Comparison of ENCODE assay signal across 8 cellular contexts in the genomic region with DNA sequence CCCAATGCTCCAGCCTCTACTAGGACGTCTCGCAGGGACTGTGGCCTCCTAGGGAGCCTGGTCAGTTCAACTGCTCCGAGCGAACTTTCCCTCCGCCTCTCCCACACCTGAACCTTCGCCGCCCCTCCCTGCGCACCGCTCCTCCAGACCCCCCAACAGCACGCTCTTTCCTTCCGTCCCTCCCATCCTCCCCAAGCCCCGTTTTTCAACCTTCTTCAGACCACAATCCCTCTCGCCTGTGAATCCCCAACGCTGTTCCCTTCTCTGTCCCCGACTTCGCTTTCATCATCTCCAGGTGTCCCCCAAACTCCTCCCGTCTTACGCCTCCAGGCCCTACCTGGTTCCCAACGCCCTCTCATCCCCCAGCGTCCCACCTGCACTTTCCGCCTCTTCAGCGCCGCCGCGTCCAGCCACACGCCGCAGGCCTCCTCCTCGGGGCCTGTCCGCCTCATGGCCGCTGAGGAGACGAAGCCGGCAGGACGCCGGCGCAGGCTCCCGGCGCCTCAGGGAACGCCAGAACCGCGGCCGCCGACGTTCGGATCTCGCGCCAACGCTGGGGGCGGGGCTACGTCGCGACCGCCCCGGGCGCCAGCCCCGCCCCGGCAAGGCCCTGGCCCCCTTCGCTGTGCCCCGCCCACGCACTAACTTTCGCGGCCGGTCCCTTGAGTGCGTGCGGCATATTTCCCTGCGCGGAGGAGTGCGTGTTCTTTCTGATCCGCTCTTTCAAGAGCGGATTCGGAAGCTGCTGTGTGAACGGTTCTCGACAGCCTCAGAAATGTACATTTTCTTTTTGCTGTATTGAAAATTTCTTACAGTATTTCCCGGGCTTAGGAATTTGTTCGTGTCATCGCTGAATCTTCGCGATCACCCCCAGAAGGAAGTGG. TPM values are rescaled to one million over a fixed set of nuclear protein-coding genes. Genes with fewer than 3 reads are reported as not detected.
A peak's percentile ranks its signal among the peaks of the same experiment; 100 is the strongest.
DNase-seq lines count a peak whose midpoint lies in the region; ATAC-seq and TF ChIP-seq lines count a peak whose summit lies in the region.

A gene with protein sequence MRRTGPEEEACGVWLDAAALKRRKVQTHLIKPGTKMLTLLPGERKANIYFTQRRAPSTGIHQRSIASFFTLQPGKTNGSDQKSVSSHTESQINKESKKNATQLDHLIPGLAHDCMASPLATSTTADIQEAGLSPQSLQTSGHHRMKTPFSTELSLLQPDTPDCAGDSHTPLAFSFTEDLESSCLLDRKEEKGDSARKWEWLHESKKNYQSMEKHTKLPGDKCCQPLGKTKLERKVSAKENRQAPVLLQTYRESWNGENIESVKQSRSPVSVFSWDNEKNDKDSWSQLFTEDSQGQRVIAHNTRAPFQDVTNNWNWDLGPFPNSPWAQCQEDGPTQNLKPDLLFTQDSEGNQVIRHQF (minus strand): TSS at position 552 of the 884 bp plus-strand sequence. CDS start 100 bp downstream, at position 452.

- H3K36me3 Mint-ChIP-seq in stimulated activated naive CD8-positive, alpha-beta T cell treated with anti-CD3 and anti-CD28 coated beads, Interleukin-15, Interleukin-2, amounts not matched to agents 100 ng/mL and 50 ng/mL, for 24 hours (ENCODE audit: low read depth), result peaks cover 9% of the 10 kb centered on the region

- no peaks in the 10 kb centered on the region for H3F3A ChIP-seq in neural cell (ENCODE audit: insufficient read depth, low read length, poor library complexity, severe bottlenecking)

- H3K4me3 ChIP-seq in Karpas-422 (ENCODE audit: low read length) (peak within 1 kb of the TSS; percentile 74), neural cell (ENCODE audit: low read length) (peak within 1 kb of the TSS; percentile 82)

- TF ChIP-seq CTCF in neural cell (IDR thresholded peaks at IDR 0.05; ENCODE audit: poor library complexity, severe bottlenecking), result no peak

- ATAC-seq in GM21723 (IDR thresholded peaks at IDR 0.05; ENCODE audit: unreplicated experiment), result peak; percentile 90

- no peaks in the 10 kb centered on the region for H3K27me3 Mint-ChIP-seq in stimulated activated naive CD8-positive, alpha-beta T cell treated with anti-CD3 and anti-CD28 coated beads, Interleukin-15, Interleukin-2, amounts not matched to agents 100 ng/mL and 50 ng/mL, for 24 hours

- peak within 1 kb of the TSS; percentile 91 for H3K27ac Mint-ChIP-seq in stimulated activated naive CD8-positive, alpha-beta T cell treated with anti-CD3 and anti-CD28 coated beads, Interleukin-15, Interleukin-2, amounts not matched to agents 100 ng/mL and 50 ng/mL, for 24 hours

- peak; percentile 27 for TF ChIP-seq RAD21 in neural cell (conservative IDR thresholded peaks at IDR 0.05)

- peak within 1 kb of the TSS; percentile 76 for H3K9ac ChIP-seq in Karpas-422 (ENCODE audit: low read length)
- peak within 1 kb of the TSS; percentile 38 for H3K9ac ChIP-seq in neural cell (ENCODE audit: low read length)

- H3K9me3 ChIP-seq in Karpas-422 (ENCODE audit: low read length) (no peaks in the 10 kb centered on the region), neural cell (ENCODE audit: low read length) (no peaks in the 10 kb centered on the region)

- no peaks in the 10 kb centered on the region for H3K27me3 ChIP-seq in Karpas-422 (ENCODE audit: low read length)
- peaks cover 8% of the 10 kb centered on the region for H3K27me3 ChIP-seq in neural cell (ENCODE audit: insufficient read depth, low read depth, low read length)

- H3K4me2 ChIP-seq in Karpas-422 (ENCODE audit: low read depth, low read length, poor library complexity, severe bottlenecking), result peak within 1 kb of the TSS; percentile 73
- H3K4me2 ChIP-seq in neural cell (ENCODE audit: low read length), result peak within 1 kb of the TSS; percentile 58

- H4K20me1 ChIP-seq in Karpas-422 (ENCODE audit: insufficient read depth, low read depth, low read length) (no peaks in the 10 kb centered on the region), neural cell (ENCODE audit: insufficient read depth) (no peaks in the 10 kb centered on the region)

- H3K4me1 ChIP-seq in Karpas-422 (ENCODE audit: low read length), result peaks cover 28% of the 10 kb centered on the region

- peak; percentile 95 for DNase-seq in DMS53 (lab: John Stamatoyannopoulos, UW)
- peak; percentile 95 for DNase-seq in Karpas-422
- peak; percentile 96 for DNase-seq in RPMI8226
- DNase-seq in activated T-helper 9 cell treated with anti-CD3 and anti-CD28 coated beads, Interleukin-2, amount 50 U/mL, for 16 hours (ENCODE audit: low read depth), result peak; percentile 85
- peak; percentile 67 for DNase-seq in fibroblast of the conjunctiva (ENCODE audit: low read depth)

- H3K9me3 Mint-ChIP-seq in stimulated activated naive CD8-positive, alpha-beta T cell treated with anti-CD3 and anti-CD28 coated beads, Interleukin-15, Interleukin-2, amounts not matched to agents 100 ng/mL and 50 ng/mL, for 24 hours, result no peaks in the 10 kb centered on the region

- peaks cover 45% of the 10 kb centered on the region for H3K79me2 ChIP-seq in Karpas-422 (ENCODE audit: low read length)
- H3K79me2 ChIP-seq in neural cell (replicated peaks; ENCODE audit: insufficient read depth, low read length), result no peaks in the 10 kb centered on the region

- H3K27ac ChIP-seq in Karpas-422 (ENCODE audit: low read length) (peak within 1 kb of the TSS; percentile 17; the same call in 1 of the 2 replicates), neural cell (ENCODE audit: low read length) (no peak within 1 kb of the TSS)

- H3K9me2 ChIP-seq in Karpas-422 (replicated peaks; ENCODE audit: insufficient read depth, low read length) (no peaks in the 10 kb centered on the region), neural cell (ENCODE audit: insufficient read depth, low read length) (no peaks in the 10 kb centered on the region)

- no peaks in the 10 kb centered on the region for H3K36me3 ChIP-seq in Karpas-422 (ENCODE audit: insufficient read depth, low read length)
- H3K36me3 ChIP-seq in neural cell (ENCODE audit: insufficient read depth, low read length), result peaks cover 5% of the 10 kb centered on the region

- H2AFZ ChIP-seq in Karpas-422 (ENCODE audit: low read length), result peak within 1 kb of the TSS; percentile 69
- peak within 1 kb of the TSS; percentile 57 for H2AFZ ChIP-seq in neural cell (ENCODE audit: low read depth, low read length)

- TF ChIP-seq EP300 in neural cell (conservative IDR thresholded peaks at IDR 0.05; ENCODE audit: poor library complexity, severe bottlenecking), result no peak

- peaks cover 21% of the 10 kb centered on the region for H3K4me1 Mint-ChIP-seq in stimulated activated naive CD8-positive, alpha-beta T cell treated with anti-CD3 and anti-CD28 coated beads, Interleukin-15, Interleukin-2, amounts not matched to agents 100 ng/mL and 50 ng/mL, for 24 hours (ENCODE audit: low read depth)

- peak within 1 kb of the TSS; percentile 93 for H3K4me3 Mint-ChIP-seq in stimulated activated naive CD8-positive, alpha-beta T cell treated with anti-CD3 and anti-CD28 coated beads, Interleukin-15, Interleukin-2, amounts not matched to agents 100 ng/mL and 50 ng/mL, for 24 hours

TF ChIP-seq in neural cell, 6 proteins besides CTCF, POLR2A, EP300 and RAD21:
- peak; percentile 97 for TF ChIP-seq MXI1 (conservative IDR thresholded peaks at IDR 0.05; ENCODE audit: poor library complexity, severe bottlenecking)
- TF ChIP-seq SMC3 (conservative IDR thresholded peaks at IDR 0.05; ENCODE audit: poor library complexity), result peak; percentile 37
- no peak for TF ChIP-seq EZH2 (IDR thresholded peaks at IDR 0.05; ENCODE audit: borderline replicate concordance, insufficient read depth, low read length, poor library complexity, severe bottlenecking)
- no peak for TF ChIP-seq POLR2AphosphoS5 (IDR thresholded peaks at IDR 0.05)
- TF ChIP-seq TAF1 (IDR thresholded peaks at IDR 0.05; ENCODE audit: low read depth), result no peak
- TF ChIP-seq, protein P1, sequence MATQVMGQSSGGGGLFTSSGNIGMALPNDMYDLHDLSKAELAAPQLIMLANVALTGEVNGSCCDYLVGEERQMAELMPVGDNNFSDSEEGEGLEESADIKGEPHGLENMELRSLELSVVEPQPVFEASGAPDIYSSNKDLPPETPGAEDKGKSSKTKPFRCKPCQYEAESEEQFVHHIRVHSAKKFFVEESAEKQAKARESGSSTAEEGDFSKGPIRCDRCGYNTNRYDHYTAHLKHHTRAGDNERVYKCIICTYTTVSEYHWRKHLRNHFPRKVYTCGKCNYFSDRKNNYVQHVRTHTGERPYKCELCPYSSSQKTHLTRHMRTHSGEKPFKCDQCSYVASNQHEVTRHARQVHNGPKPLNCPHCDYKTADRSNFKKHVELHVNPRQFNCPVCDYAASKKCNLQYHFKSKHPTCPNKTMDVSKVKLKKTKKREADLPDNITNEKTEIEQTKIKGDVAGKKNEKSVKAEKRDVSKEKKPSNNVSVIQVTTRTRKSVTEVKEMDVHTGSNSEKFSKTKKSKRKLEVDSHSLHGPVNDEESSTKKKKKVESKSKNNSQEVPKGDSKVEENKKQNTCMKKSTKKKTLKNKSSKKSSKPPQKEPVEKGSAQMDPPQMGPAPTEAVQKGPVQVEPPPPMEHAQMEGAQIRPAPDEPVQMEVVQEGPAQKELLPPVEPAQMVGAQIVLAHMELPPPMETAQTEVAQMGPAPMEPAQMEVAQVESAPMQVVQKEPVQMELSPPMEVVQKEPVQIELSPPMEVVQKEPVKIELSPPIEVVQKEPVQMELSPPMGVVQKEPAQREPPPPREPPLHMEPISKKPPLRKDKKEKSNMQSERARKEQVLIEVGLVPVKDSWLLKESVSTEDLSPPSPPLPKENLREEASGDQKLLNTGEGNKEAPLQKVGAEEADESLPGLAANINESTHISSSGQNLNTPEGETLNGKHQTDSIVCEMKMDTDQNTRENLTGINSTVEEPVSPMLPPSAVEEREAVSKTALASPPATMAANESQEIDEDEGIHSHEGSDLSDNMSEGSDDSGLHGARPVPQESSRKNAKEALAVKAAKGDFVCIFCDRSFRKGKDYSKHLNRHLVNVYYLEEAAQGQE (IDR thresholded peaks at IDR 0.05; ENCODE audit: borderline replicate concordance), result no peak

RNA-seq across cellular contexts. Expression of the gene that starts here (rescaled TPM):
- total RNA-seq in Karpas-422 (2014; rRNA removed; shearing (Covaris generic); ENCODE audit: low replicate concordance), result 7.2 and 11.6 TPM in 2 replicates
- polyA plus RNA-seq in neural cell, result 0.48 TPM in 1 of 2 replicates, not detected in the other
- polyA minus RNA-seq in neural cell, result 0.58 TPM in 1 of 2 replicates, not detected in the other
